ENCODE assay signal across 8 cellular contexts in the genomic region with DNA sequence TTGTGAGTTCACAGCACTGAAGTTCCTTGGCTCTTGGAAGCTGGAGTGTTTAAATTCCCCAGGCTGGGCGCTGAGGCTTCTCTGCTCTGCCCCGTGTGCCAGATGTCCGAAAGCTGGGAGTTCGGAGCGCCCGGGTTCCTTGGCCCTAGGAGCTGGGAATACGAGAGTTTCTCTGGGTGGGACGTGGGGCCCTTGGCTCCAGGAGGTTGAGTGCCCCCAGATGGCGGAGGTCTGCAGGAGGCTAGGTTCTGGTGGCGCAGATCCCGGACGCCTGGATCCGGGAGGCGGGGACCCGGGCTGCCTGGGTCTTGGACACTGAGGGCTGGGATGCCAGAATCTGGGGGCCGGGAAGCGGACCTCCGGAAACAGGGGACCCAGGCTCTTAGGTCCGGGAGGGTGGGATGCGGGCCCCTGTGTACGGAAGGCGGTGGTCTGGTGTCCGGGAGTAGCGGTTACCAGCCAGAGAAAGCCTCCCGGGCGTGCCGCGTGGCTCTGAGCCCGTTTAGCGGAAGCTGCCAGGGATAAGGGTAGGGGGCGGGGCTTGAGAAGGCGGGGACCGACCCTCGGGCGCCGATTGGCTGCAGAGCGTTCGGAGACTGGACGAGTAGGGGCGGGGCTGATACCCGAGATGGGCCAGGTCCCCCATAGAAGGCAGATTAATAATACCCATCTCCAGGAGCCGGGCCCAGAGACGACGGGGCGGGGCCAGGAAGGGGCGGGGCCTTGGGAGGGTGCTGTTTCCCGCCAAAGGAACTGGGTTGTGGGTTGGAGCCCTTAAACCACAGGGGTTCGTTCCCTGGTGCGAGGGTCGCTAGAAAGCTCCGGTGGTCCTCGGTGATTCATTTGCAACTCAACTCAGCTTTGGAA. TPM values are rescaled to one million over a fixed set of nuclear protein-coding genes. Genes with fewer than 3 reads are reported as not detected.
DNase-seq lines count a peak whose midpoint lies in the region; ATAC-seq lines count a peak whose summit lies in the region.

A gene (minus strand): TSS at position 494 of the 867 bp plus-strand sequence. CDS start 629 bp downstream, outside the sequence.

- peaks cover 0 to 2% (median 0%) of the 10 kb centered on the region in 8 donors for H3K9me3 Mint-ChIP-seq in CD4-positive, alpha-beta memory T cell
- no peaks in the 10 kb centered on the region for H3K9me3 Mint-ChIP-seq in activated CD8-positive, alpha-beta T cell treated with anti-CD3 and anti-CD28 coated beads, Interleukin-2, amount 10 ng/mL, durations not matched to agents 7 days and 5 days (ENCODE audit: insufficient read depth)

- no peaks in the 10 kb centered on the region for H3K36me3 ChIP-seq in CD4-positive, alpha-beta memory T cell (ENCODE audit: insufficient read depth, low read length)

- H3K36me3 Mint-ChIP-seq in CD4-positive, alpha-beta memory T cell = peaks cover 0 to 29% of the 10 kb centered on the region in 2 donors
- H3K36me3 Mint-ChIP-seq in activated CD8-positive, alpha-beta T cell treated with anti-CD3 and anti-CD28 coated beads, Interleukin-2, amount 10 ng/mL, durations not matched to agents 7 days and 5 days (ENCODE audit: low read depth) = peaks cover 42% of the 10 kb centered on the region

- peaks cover 61% of the 10 kb centered on the region for H3K4me1 ChIP-seq in CD4-positive, alpha-beta memory T cell (ENCODE audit: insufficient read depth, low read length)

- peak; percentile 95 to 97 (median 95) for DNase-seq in CD4-positive, alpha-beta memory T cell
- DNase-seq in HT1080 (ENCODE audit: low read depth) (peak; percentile 95), medulla oblongata (ENCODE audit: extremely low spot score) (peak; percentile 82)
- DNase-seq in NK-92 treated with Interleukin-12 subunit alpha and Interleukin-12 subunit beta, amount 100 ng/mL, for 24 hours (lab: John Stamatoyannopoulos, UW) = peak; percentile 98
- peak; percentile 99 for DNase-seq in activated CD8-positive, alpha-beta T cell treated with anti-CD3 and anti-CD28 coated beads, Interleukin-2, amount 10 ng/mL, durations not matched to agents 7 days and 5 days
- DNase-seq in effector CD8-positive, alpha-beta T cell (lab: John Stamatoyannopoulos, UW) = peak; percentile 91
- DNase-seq in stimulated activated CD4-positive, alpha-beta T cell treated with anti-CD3 and anti-CD28 coated beads, TNF-alpha, amount 100 ng/mL, for 48 hours (ENCODE audit: low read depth in 3 of 3) = peak; percentile 99 to 100 (median 99)

- no peaks in the 10 kb centered on the region for H3K27me3 ChIP-seq in CD4-positive, alpha-beta memory T cell (ENCODE audit: insufficient read depth, low read length)

- peak; percentile 57 for ATAC-seq in GM19467 (IDR thresholded peaks at IDR 0.05; ENCODE audit: unreplicated experiment)
- peak; percentile 71 for ATAC-seq in activated CD8-positive, alpha-beta T cell treated with anti-CD3 and anti-CD28 coated beads, Interleukin-2, amount 10 ng/mL, durations not matched to agents 7 days and 5 days

- peak within 1 kb of the TSS; percentile 89 to 97 (median 92) for H3K4me3 Mint-ChIP-seq in CD4-positive, alpha-beta memory T cell
- H3K4me3 Mint-ChIP-seq in activated CD8-positive, alpha-beta T cell treated with anti-CD3 and anti-CD28 coated beads, Interleukin-2, amount 10 ng/mL, durations not matched to agents 7 days and 5 days = peak within 1 kb of the TSS; percentile 98

- no peaks in the 10 kb centered on the region for H3K27me3 Mint-ChIP-seq in CD4-positive, alpha-beta memory T cell
- H3K27me3 Mint-ChIP-seq in activated CD8-positive, alpha-beta T cell treated with anti-CD3 and anti-CD28 coated beads, Interleukin-2, amount 10 ng/mL, durations not matched to agents 7 days and 5 days (ENCODE audit: low read depth) = no peaks in the 10 kb centered on the region

- POLR2A ChIA-PET in CD4-positive, alpha-beta memory T cell (lab: Charles Lee; ENCODE audit: partially characterized antibody) = interaction anchor here (0.7 to 6.4 kb wide), 17 partner anchors 9 to 438 kb away, joined by 3 to 50 read pairs (median 3); a partner anchor contains a TSS
- POLR2A ChIA-PET in activated CD8-positive, alpha-beta T cell treated with anti-CD3 and anti-CD28 coated beads, Interleukin-2, amount 10 ng/mL, durations not matched to agents 7 days and 5 days (lab: Charles Lee) = interaction anchor here (0.6 to 5.4 kb wide), 22 partner anchors 8 to 906 kb away, joined by 3 to 51 read pairs (median 4); a partner anchor contains a TSS

- peak within 1 kb of the TSS; percentile 78 to 90 for H3K4me3 ChIP-seq in CD4-positive, alpha-beta memory T cell (ENCODE audit: low read length in 2 of 2)

- intact Hi-C loops in CD4-positive, alpha-beta memory T cell (cut with micrococcal nuclease) = loop anchor here (1.0 to 10.0 kb wide), 4 partner anchors 32 to 486 kb away; a partner anchor contains a TSS

- H3K4me1 Mint-ChIP-seq in CD4-positive, alpha-beta memory T cell = peaks cover 42 to 79% (median 57%) of the 10 kb centered on the region in 4 donors
- peaks cover 64% of the 10 kb centered on the region for H3K4me1 Mint-ChIP-seq in activated CD8-positive, alpha-beta T cell treated with anti-CD3 and anti-CD28 coated beads, Interleukin-2, amount 10 ng/mL, durations not matched to agents 7 days and 5 days (ENCODE audit: low read depth)

- H3K9me3 ChIP-seq in CD4-positive, alpha-beta memory T cell (ENCODE audit: control insufficient read depth in 1 of 2, low read length in 2 of 2) = no peaks in the 10 kb centered on the region

- peak within 1 kb of the TSS; percentile 75 for H3K27ac ChIP-seq in CD4-positive, alpha-beta memory T cell (ENCODE audit: low read depth, low read length)

- CTCF ChIA-PET in CD4-positive, alpha-beta memory T cell (lab: Charles Lee; ENCODE audit: partially characterized antibody) = interaction anchor here (0.6 to 2.4 kb wide), 6 partner anchors 11 to 225 kb away, joined by 3 to 9 read pairs (median 4); no protein-coding TSS in a partner anchor
- CTCF ChIA-PET in activated CD8-positive, alpha-beta T cell treated with anti-CD3 and anti-CD28 coated beads, Interleukin-2, amount 10 ng/mL, durations not matched to agents 7 days and 5 days (lab: Charles Lee) = interaction anchor here (0.6 to 9.8 kb wide), 12 partner anchors 9 to 1096 kb away, joined by 3 to 65 read pairs (median 3); a partner anchor contains a TSS

- peak within 1 kb of the TSS; percentile 80 to 99 (median 90) for H3K27ac Mint-ChIP-seq in CD4-positive, alpha-beta memory T cell
- peak within 1 kb of the TSS; percentile 96 for H3K27ac Mint-ChIP-seq in activated CD8-positive, alpha-beta T cell treated with anti-CD3 and anti-CD28 coated beads, Interleukin-2, amount 10 ng/mL, durations not matched to agents 7 days and 5 days

RNA-seq across cellular contexts. Expression of the gene that starts here (rescaled TPM):
- total RNA-seq in CD4-positive, alpha-beta memory T cell = 10 to 100 TPM; 20.3 TPM
- polyA plus RNA-seq in CD4-positive, alpha-beta memory T cell = 10 to 100 TPM in 1 of 2 donors, 1 to 10 TPM in 1; 7.2 to 22.1 TPM
- 215 and 227 TPM in 2 replicates for total RNA-seq in HT1080 (2014; rRNA removed; shearing (Covaris generic))
- polyA plus RNA-seq in HT1080 (2015; cell fraction: cytosol; rRNA removed) = 212 and 218 TPM in 2 replicates
- polyA plus RNA-seq in HT1080 (2015; cell fraction: nucleus; rRNA removed) = 506 and 550 TPM in 2 replicates
- total RNA-seq in activated CD8-positive, alpha-beta T cell treated with anti-CD3 and anti-CD28 coated beads, Interleukin-2, amount 10 ng/mL, durations not matched to agents 7 days and 5 days = 100 to 1,000 TPM; 176 to 178 TPM

Comparison
In these comparisons a context has a peak if more than half of its experiments do, and no peak if none do; other contexts are left out.
1. Peak in every context shown above with its lines: DNase-seq, ATAC-seq, H3K4me3 ChIP-seq and H3K27ac ChIP-seq.
2. RNA of the gene that starts here (total RNA-seq): 215 to 227 TPM in HT1080 and 176 to 178 TPM in activated CD8-positive, alpha-beta T cell treated with anti-CD3 and anti-CD28 coated beads, Interleukin-2, amount 10 ng/mL, durations not matched to agents 7 days and 5 days; 20.3 TPM in CD4-positive, alpha-beta memory T cell; every median in the first group is over 4 times any median in the second.